Comparison of ENCODE assay signal across 15 cellular contexts in the genomic region with DNA sequence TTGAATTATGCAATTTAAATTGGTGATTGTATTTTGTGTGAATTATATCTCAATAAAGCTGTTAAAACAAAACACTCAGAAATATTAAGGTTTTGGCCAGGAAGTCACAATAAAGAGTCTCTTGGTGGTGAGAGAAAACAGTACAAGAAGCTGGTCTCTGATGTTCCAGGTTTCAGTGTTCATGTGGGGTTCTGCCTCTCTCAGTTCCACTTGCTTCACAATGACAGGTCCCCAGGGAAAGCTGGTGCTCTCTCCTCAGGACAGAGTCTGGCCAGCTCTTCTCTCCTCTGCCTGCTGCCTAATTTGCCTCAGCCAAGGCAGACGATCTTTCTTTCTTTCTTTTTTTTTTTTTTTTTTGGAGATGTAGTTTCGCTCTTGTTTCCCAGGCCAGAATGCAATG.
DNase-seq lines count a peak whose midpoint lies in the region; ATAC-seq lines count a peak whose summit lies in the region.
"Had no signal": no experiment of that assay in that cellular context is flagged by ENCODE, and none has a peak within 500 bp of the region (broad histone marks: within the 10 kb centered on the region; RNA-seq: fewer than 3 reads in every experiment).

No MANE protein-coding gene starts in this region.

- ATAC-seq in GM18511 (IDR thresholded peaks at IDR 0.05; ENCODE audit: unreplicated experiment) (peak; percentile 97), GM19463 (IDR thresholded peaks at IDR 0.05; ENCODE audit: unreplicated experiment) (peak; percentile 97), HG02852 (IDR thresholded peaks at IDR 0.05; ENCODE audit: unreplicated experiment) (peak; percentile 93), HG03469 (IDR thresholded peaks at IDR 0.05; ENCODE audit: unreplicated experiment) (peak; percentile 87), GM18498 (IDR thresholded peaks at IDR 0.05; ENCODE audit: unreplicated experiment) (no peak)

- H3K4me1 ChIP-seq in CD4-positive, alpha-beta memory T cell (ENCODE audit: insufficient read depth, low read length), result no peaks in the 10 kb centered on the region
- H3K4me1 ChIP-seq: ascending aorta, vagina had no signal

- no peak for DNase-seq in CD4-positive, alpha-beta memory T cell
- DNase-seq in activated CD8-positive, alpha-beta memory T cell treated with anti-CD3 and anti-CD28 coated beads for 24 hours, result no peak
- no peak for DNase-seq in activated gamma-delta T cell treated with Interleukin-2 at 50 U/mL for 16 hours
- DNase-seq: activated T-cell treated with anti-CD3 and anti-CD28 coated beads for 4 hours; effector memory CD4-positive, alpha-beta T cell; NCI-H2171 treated with DMSO at 0.1 percent for 48 hours; nephron progenitor cell had no signal

- H3K27me3 Mint-ChIP-seq in CD4-positive, alpha-beta memory T cell, result peaks cover 0 to 3% of the 10 kb centered on the region in 2 donors

- H3K27ac ChIP-seq in CD4-positive, alpha-beta memory T cell (ENCODE audit: low read depth, low read length), result no peak overlapping the region
- H3K27ac ChIP-seq: ascending aorta, KMS-11, vagina had no signal

- CTCF ChIA-PET in CD4-positive, alpha-beta memory T cell (lab: Charles Lee; ENCODE audit: partially characterized antibody), result no interaction called here

- H3K27ac Mint-ChIP-seq in CD4-positive, alpha-beta memory T cell, result no peak overlapping the region
- H3K27ac Mint-ChIP-seq: nephron progenitor cell had no signal

- H3K9me3 Mint-ChIP-seq in CD4-positive, alpha-beta memory T cell, result peaks cover 0 to 3% (median 0%) of the 10 kb centered on the region in 8 donors
- H3K9me3 Mint-ChIP-seq: nephron progenitor cell had no signal

- intact Hi-C loops in CD4-positive, alpha-beta memory T cell (cut with micrococcal nuclease), result no loop called here

- H3K4me3 Mint-ChIP-seq in CD4-positive, alpha-beta memory T cell, result no peak overlapping the region
- H3K4me3 Mint-ChIP-seq: nephron progenitor cell had no signal

- no peaks in the 10 kb centered on the region for H3K36me3 Mint-ChIP-seq in CD4-positive, alpha-beta memory T cell

- H3K9me3 ChIP-seq in CD4-positive, alpha-beta memory T cell (ENCODE audit: control insufficient read depth in 1 of 2, low read length in 2 of 2), result no peaks in the 10 kb centered on the region
- H3K9me3 ChIP-seq: ascending aorta, vagina had no signal

- no peaks in the 10 kb centered on the region for H3K4me1 Mint-ChIP-seq in CD4-positive, alpha-beta memory T cell

- no peaks in the 10 kb centered on the region for H3K36me3 ChIP-seq in CD4-positive, alpha-beta memory T cell (ENCODE audit: insufficient read depth, low read length)
- H3K36me3 ChIP-seq: ascending aorta, vagina had no signal

- peaks cover 8% of the 10 kb centered on the region for H3K27me3 ChIP-seq in CD4-positive, alpha-beta memory T cell (ENCODE audit: insufficient read depth, low read length)
- H3K27me3 ChIP-seq: ascending aorta, vagina had no signal

- POLR2A ChIA-PET in CD4-positive, alpha-beta memory T cell (lab: Charles Lee; ENCODE audit: partially characterized antibody), result no interaction called here

- H3K4me3 ChIP-seq in CD4-positive, alpha-beta memory T cell (ENCODE audit: low read length in 2 of 2), result no peak overlapping the region
- H3K4me3 ChIP-seq: ascending aorta, vagina had no signal
